In the genomic region with DNA sequence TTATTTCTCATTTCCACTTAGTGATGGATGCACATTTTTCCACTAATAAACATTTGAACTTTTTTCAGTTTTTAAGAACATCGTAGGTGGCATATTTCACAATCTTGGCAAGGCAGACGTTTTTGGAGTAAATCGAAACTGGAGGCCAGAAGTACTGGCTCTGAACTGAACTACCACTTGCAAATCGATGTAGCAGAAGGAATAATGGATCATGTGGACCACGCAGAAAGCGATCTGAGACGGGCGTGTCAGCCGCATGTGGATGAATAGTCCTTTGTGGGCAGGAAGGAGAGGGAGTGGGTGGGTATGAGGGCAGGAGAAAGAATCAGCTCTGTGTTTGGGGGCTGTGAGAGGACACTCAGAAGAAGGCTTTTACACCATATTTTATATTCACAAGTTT, we compare ENCODE assay signal across 13 cellular contexts.
DNase-seq lines count a peak whose midpoint lies in the region; ATAC-seq, FAIRE-seq and TF ChIP-seq lines count a peak whose summit lies in the region.
"Had no signal": no experiment of that assay in that cellular context is flagged by ENCODE, and none has a peak within 500 bp of the region (broad histone marks: within the 10 kb centered on the region; RNA-seq: fewer than 3 reads in every experiment).

No MANE protein-coding gene starts in this region.

- no peak for TF ChIP-seq EP300 in transverse colon (IDR thresholded peaks at IDR 0.05; ENCODE audit: low read depth)

- H3K27ac ChIP-seq in RWPE2 (ENCODE audit: poor library complexity, severe bottlenecking) (peak overlapping the region; percentile 89), esophagus squamous epithelium (peak overlapping the region; percentile 68 to 93 (median 86)), muscle layer of duodenum (ENCODE audit: low read length) (peak overlapping the region; percentile 90), transverse colon (peak overlapping the region; percentile 72 to 94 (median 88))

- 50 to 68% methylated on average over 9 of the region's 9 CpGs for WGBS in esophagus squamous epithelium, 2 donors
- 61 to 79% methylated on average over 8 to 9 of the region's 9 CpGs for WGBS in transverse colon (ENCODE audit: low coverage in 1 of 2), 2 donors

- H3K9me3 ChIP-seq in RWPE2 (ENCODE audit: severe bottlenecking) (no peaks in the 10 kb centered on the region), esophagus squamous epithelium (no peaks in the 10 kb centered on the region), muscle layer of duodenum (ENCODE audit: control insufficient read depth in 1 of 2, low read length in 2 of 2) (no peaks in the 10 kb centered on the region), transverse colon (no peaks in the 10 kb centered on the region)

- in situ Hi-C loops in transverse colon (cut with MboI; ENCODE audit: low pct_ligation_motif_present in 1 of 4, low pct_unique_long_range_greater_than_20kb in 1 of 4, low sequenced_read_pairs in 3 of 4) = no loop called here

- H3K4me1 ChIP-seq in RWPE2 (ENCODE audit: insufficient read depth, poor library complexity, severe bottlenecking) = peaks cover 16% of the 10 kb centered on the region
- peaks cover 0 to 48% (median 9%) of the 10 kb centered on the region in 3 donors for H3K4me1 ChIP-seq in esophagus squamous epithelium
- peaks cover 8 to 17% of the 10 kb centered on the region in 2 donors for H3K4me1 ChIP-seq in muscle layer of duodenum (ENCODE audit: control insufficient read depth in 1 of 2, insufficient read depth in 2 of 2, low read length in 2 of 2)
- H3K4me1 ChIP-seq in transverse colon = peaks cover 8 to 40% (median 14%) of the 10 kb centered on the region in 4 donors

- intact Hi-C loops in esophagus squamous epithelium (cut with DNase I) = no loop called here
- intact Hi-C loops in transverse colon (cut with DNase I; ENCODE audit: low total_unique reads) = loop anchor here (2.0 to 5.0 kb wide), 2 partner anchors 15 to 45 kb away; no protein-coding TSS in a partner anchor

- no peak for FAIRE-seq in GM12892 (lab: Jason Lieb, UNC)

- H3K4me3 ChIP-seq in RWPE2 (ENCODE audit: severe bottlenecking) (no peak overlapping the region), esophagus squamous epithelium (peak overlapping the region in 3 of 4 donors; percentile 5 to 49 (median 11)), muscle layer of duodenum (ENCODE audit: low read depth in 1 of 2, low read length in 2 of 2) (no peak overlapping the region), transverse colon (no peak overlapping the region)

- DNase-seq in RWPE2 (ENCODE audit: low spot score) (no peak), esophagus squamous epithelium (lab: John Stamatoyannopoulos, UW) (no peak), transverse colon (no peak), NCI-H1105 (lab: John Stamatoyannopoulos, UW) (no peak), GM12892 (ENCODE audit: insufficient read length) (no peak)
- DNase-seq: activated CD8-positive, alpha-beta T cell treated with anti-CD3 and anti-CD28 coated beads, Interleukin-2, amount 10 ng/mL, durations not matched to agents 7 days and 5 days; H9; Karpas-422; OCI-M1 had no signal

- ATAC-seq in RWPE2 (ENCODE audit: low read depth) (no peak), HG03159 (IDR thresholded peaks at IDR 0.05; ENCODE audit: unreplicated experiment) (no peak), GM21360 (IDR thresholded peaks at IDR 0.05; ENCODE audit: unreplicated experiment) (no peak)
- ATAC-seq: activated CD8-positive, alpha-beta T cell treated with anti-CD3 and anti-CD28 coated beads, Interleukin-2, amount 10 ng/mL, durations not matched to agents 7 days and 5 days; natural killer cell treated with Interleukin-12 subunit alpha and Interleukin-12 subunit beta and Interleukin-15 and Interleukin-18, amount 100 ng/mL, for 72 hours had no signal

- TF ChIP-seq CTCF in RWPE2 (IDR thresholded peaks at IDR 0.05; ENCODE audit: poor library complexity, severe bottlenecking) (no peak), esophagus squamous epithelium (IDR thresholded peaks at IDR 0.05) (no peak), transverse colon (IDR thresholded peaks at IDR 0.05) (no peak)

- TF ChIP-seq POLR2A in esophagus squamous epithelium (IDR thresholded peaks at IDR 0.05) (no peak), transverse colon (IDR thresholded peaks at IDR 0.05) (no peak), GM12892 (IDR thresholded peaks at IDR 0.05; ENCODE audit: low read depth, low read length) (no peak)

- no peaks in the 10 kb centered on the region for H3K27me3 ChIP-seq in RWPE2 (ENCODE audit: insufficient read depth, poor library complexity, severe bottlenecking)
- H3K27me3 ChIP-seq in esophagus squamous epithelium = no peaks in the 10 kb centered on the region
- H3K27me3 ChIP-seq in muscle layer of duodenum (ENCODE audit: low read depth, low read length) = no peaks in the 10 kb centered on the region
- no peaks in the 10 kb centered on the region for H3K27me3 ChIP-seq in transverse colon

- peaks cover 9% of the 10 kb centered on the region; the same call in 1 of the 2 replicates for H3K36me3 ChIP-seq in RWPE2 (ENCODE audit: low read depth)
- H3K36me3 ChIP-seq in esophagus squamous epithelium = no peaks in the 10 kb centered on the region
- peaks cover 0 to 5% of the 10 kb centered on the region in 2 donors for H3K36me3 ChIP-seq in muscle layer of duodenum (ENCODE audit: control insufficient read depth in 1 of 2, insufficient read depth in 2 of 2, low read length in 2 of 2)
- H3K36me3 ChIP-seq in transverse colon = no peaks in the 10 kb centered on the region

Comparison
In these comparisons a context has a peak if more than half of its experiments do, and no peak if none do; other contexts are left out.
1. H3K4me3 ChIP-seq: peak in esophagus squamous epithelium (3 of 4); none in RWPE2 (single experiment), muscle layer of duodenum (0 of 2) and transverse colon (0 of 4).
2. Peak in every context shown above with its lines, with median percentiles within 50 percentile points of each other: H3K27ac ChIP-seq.